ENCODE assay signal across 1 cellular context in the genomic region with DNA sequence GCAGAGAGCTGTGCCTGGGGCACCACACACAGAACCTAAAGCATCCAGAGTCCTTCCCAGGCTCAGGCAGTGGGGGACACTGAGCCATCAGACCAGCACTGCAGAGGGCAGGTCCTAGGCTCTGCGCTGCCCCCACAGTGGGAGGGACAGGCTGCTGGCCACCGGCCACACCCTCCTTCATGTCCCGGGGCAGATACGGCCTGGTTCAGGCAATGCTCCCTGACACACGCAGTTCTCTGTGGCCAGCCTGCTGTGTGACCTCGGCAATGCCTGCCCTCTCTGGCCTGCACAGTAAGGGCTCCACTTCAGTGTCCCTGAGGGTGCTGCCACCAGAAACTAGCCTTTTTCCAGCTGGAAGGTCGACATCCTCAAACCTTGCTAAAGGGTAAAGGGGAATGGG.
TF ChIP-seq lines count a peak whose summit lies in the region.

No MANE protein-coding gene starts in this region.

TF ChIP-seq in K562, 482 proteins besides CTCF, POLR2A, EP300 and RAD21 (continued from another document and continues in another):
- TF ChIP-seq, protein P1, sequence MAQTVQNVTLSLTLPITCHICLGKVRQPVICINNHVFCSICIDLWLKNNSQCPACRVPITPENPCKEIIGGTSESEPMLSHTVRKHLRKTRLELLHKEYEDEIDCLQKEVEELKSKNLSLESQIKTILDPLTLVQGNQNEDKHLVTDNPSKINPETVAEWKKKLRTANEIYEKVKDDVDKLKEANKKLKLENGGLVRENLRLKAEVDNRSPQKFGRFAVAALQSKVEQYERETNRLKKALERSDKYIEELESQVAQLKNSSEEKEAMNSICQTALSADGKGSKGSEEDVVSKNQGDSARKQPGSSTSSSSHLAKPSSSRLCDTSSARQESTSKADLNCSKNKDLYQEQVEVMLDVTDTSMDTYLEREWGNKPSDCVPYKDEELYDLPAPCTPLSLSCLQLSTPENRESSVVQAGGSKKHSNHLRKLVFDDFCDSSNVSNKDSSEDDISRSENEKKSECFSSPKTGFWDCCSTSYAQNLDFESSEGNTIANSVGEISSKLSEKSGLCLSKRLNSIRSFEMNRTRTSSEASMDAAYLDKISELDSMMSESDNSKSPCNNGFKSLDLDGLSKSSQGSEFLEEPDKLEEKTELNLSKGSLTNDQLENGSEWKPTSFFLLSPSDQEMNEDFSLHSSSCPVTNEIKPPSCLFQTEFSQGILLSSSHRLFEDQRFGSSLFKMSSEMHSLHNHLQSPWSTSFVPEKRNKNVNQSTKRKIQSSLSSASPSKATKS (CRISPR knock-in tag; IDR thresholded peaks at IDR 0.05) = no peak
- TF ChIP-seq ERF (CRISPR knock-in tag; IDR thresholded peaks at IDR 0.05) (no peak), POLR2G (IDR thresholded peaks at IDR 0.05; ENCODE audit: low read depth, low read length) (peak; percentile 40; the same call in 1 of the 2 replicates), AFF1 (IDR thresholded peaks at IDR 0.05; ENCODE audit: low read depth in 1 of 2, partially characterized antibody in 2 of 2) (no peak), NFE2 (IDR thresholded peaks at IDR 0.05; ENCODE audit: low read depth) (no peak), ZNF444 (CRISPR knock-in tag; IDR thresholded peaks at IDR 0.05) (no peak), MLLT1 (IDR thresholded peaks at IDR 0.05) (no peak), SPI1 (IDR thresholded peaks at IDR 0.05; ENCODE audit: borderline replicate concordance, low read depth, low read length) (no peak), HNRNPH1 (optimal IDR thresholded peaks at IDR 0.05; ENCODE audit: low read depth, low read length) (no peak), BMI1 (IDR thresholded peaks at IDR 0.05; ENCODE audit: low read length) (no peak), ZFP36 (IDR thresholded peaks at IDR 0.05; ENCODE audit: low read depth, low read length, partially characterized antibody) (peak; percentile 95), KDM2B (CRISPR knock-in tag; IDR thresholded peaks at IDR 0.05) (no peak), POU5F1 (IDR thresholded peaks at IDR 0.05; ENCODE audit: borderline replicate concordance, low read depth, low read length, partially characterized antibody) (no peak), SAP30 (IDR thresholded peaks at IDR 0.05; ENCODE audit: borderline replicate concordance, insufficient read depth, low read depth, low read length, poor library complexity, severe bottlenecking) (no peak), HMBOX1 (IDR thresholded peaks at IDR 0.05) (no peak), FUS (optimal IDR thresholded peaks at IDR 0.05; ENCODE audit: low read depth, low read length) (no peak), KAT2B (IDR thresholded peaks at IDR 0.05; ENCODE audit: low read depth, low read length) (no peak), CCNT2 (IDR thresholded peaks at IDR 0.05; ENCODE audit: borderline replicate concordance, extremely low read depth, insufficient read length, low read depth, low read length) (no peak), ZNF184 (CRISPR knock-in tag; IDR thresholded peaks at IDR 0.05) (no peak), DPF2 (IDR thresholded peaks at IDR 0.05) (0 out of 2 replicates have a peak, but pooled peaks have one; percentile 26), JUNB (CRISPR knock-in tag; conservative IDR thresholded peaks at IDR 0.05) (no peak), KDM1A (IDR thresholded peaks at IDR 0.05) (peak; percentile 60 to 79), HDAC1 (IDR thresholded peaks at IDR 0.05) (peak in 1 of 2 experiments; percentile 59; a peak in 1 of 4 replicates), COPS2 (conservative IDR thresholded peaks at IDR 0.05) (no peak), ZNF140 (CRISPR knock-in tag; IDR thresholded peaks at IDR 0.05) (no peak), CREB1 (IDR thresholded peaks at IDR 0.05) (no peak), CREB1 (CRISPR knock-in tag; IDR thresholded peaks at IDR 0.05) (no peak), TBP (optimal IDR thresholded peaks at IDR 0.05; ENCODE audit: low read depth, low read length) (no peak), BACH1 (tag; IDR thresholded peaks at IDR 0.05) (no peak), BRD4 (IDR thresholded peaks at IDR 0.05) (no peak), POLR2H (tag; IDR thresholded peaks at IDR 0.05; ENCODE audit: low read depth) (no peak), HBP1 (CRISPR knock-in tag; IDR thresholded peaks at IDR 0.05) (no peak)
- TF ChIP-seq, protein P2, sequence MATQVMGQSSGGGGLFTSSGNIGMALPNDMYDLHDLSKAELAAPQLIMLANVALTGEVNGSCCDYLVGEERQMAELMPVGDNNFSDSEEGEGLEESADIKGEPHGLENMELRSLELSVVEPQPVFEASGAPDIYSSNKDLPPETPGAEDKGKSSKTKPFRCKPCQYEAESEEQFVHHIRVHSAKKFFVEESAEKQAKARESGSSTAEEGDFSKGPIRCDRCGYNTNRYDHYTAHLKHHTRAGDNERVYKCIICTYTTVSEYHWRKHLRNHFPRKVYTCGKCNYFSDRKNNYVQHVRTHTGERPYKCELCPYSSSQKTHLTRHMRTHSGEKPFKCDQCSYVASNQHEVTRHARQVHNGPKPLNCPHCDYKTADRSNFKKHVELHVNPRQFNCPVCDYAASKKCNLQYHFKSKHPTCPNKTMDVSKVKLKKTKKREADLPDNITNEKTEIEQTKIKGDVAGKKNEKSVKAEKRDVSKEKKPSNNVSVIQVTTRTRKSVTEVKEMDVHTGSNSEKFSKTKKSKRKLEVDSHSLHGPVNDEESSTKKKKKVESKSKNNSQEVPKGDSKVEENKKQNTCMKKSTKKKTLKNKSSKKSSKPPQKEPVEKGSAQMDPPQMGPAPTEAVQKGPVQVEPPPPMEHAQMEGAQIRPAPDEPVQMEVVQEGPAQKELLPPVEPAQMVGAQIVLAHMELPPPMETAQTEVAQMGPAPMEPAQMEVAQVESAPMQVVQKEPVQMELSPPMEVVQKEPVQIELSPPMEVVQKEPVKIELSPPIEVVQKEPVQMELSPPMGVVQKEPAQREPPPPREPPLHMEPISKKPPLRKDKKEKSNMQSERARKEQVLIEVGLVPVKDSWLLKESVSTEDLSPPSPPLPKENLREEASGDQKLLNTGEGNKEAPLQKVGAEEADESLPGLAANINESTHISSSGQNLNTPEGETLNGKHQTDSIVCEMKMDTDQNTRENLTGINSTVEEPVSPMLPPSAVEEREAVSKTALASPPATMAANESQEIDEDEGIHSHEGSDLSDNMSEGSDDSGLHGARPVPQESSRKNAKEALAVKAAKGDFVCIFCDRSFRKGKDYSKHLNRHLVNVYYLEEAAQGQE (CRISPR knock-in tag; IDR thresholded peaks at IDR 0.05; ENCODE audit: low read depth) = no peak
- TF ChIP-seq, protein P3, sequence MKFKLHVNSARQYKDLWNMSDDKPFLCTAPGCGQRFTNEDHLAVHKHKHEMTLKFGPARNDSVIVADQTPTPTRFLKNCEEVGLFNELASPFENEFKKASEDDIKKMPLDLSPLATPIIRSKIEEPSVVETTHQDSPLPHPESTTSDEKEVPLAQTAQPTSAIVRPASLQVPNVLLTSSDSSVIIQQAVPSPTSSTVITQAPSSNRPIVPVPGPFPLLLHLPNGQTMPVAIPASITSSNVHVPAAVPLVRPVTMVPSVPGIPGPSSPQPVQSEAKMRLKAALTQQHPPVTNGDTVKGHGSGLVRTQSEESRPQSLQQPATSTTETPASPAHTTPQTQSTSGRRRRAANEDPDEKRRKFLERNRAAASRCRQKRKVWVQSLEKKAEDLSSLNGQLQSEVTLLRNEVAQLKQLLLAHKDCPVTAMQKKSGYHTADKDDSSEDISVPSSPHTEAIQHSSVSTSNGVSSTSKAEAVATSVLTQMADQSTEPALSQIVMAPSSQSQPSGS (CRISPR knock-in tag; IDR thresholded peaks at IDR 0.05) = no peak
- TF ChIP-seq, protein P4, sequence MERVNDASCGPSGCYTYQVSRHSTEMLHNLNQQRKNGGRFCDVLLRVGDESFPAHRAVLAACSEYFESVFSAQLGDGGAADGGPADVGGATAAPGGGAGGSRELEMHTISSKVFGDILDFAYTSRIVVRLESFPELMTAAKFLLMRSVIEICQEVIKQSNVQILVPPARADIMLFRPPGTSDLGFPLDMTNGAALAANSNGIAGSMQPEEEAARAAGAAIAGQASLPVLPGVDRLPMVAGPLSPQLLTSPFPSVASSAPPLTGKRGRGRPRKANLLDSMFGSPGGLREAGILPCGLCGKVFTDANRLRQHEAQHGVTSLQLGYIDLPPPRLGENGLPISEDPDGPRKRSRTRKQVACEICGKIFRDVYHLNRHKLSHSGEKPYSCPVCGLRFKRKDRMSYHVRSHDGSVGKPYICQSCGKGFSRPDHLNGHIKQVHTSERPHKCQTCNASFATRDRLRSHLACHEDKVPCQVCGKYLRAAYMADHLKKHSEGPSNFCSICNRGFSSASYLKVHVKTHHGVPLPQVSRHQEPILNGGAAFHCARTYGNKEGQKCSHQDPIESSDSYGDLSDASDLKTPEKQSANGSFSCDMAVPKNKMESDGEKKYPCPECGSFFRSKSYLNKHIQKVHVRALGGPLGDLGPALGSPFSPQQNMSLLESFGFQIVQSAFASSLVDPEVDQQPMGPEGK (CRISPR knock-in tag; IDR thresholded peaks at IDR 0.05; ENCODE audit: borderline replicate concordance) = no peak
- TF ChIP-seq, protein P5, sequence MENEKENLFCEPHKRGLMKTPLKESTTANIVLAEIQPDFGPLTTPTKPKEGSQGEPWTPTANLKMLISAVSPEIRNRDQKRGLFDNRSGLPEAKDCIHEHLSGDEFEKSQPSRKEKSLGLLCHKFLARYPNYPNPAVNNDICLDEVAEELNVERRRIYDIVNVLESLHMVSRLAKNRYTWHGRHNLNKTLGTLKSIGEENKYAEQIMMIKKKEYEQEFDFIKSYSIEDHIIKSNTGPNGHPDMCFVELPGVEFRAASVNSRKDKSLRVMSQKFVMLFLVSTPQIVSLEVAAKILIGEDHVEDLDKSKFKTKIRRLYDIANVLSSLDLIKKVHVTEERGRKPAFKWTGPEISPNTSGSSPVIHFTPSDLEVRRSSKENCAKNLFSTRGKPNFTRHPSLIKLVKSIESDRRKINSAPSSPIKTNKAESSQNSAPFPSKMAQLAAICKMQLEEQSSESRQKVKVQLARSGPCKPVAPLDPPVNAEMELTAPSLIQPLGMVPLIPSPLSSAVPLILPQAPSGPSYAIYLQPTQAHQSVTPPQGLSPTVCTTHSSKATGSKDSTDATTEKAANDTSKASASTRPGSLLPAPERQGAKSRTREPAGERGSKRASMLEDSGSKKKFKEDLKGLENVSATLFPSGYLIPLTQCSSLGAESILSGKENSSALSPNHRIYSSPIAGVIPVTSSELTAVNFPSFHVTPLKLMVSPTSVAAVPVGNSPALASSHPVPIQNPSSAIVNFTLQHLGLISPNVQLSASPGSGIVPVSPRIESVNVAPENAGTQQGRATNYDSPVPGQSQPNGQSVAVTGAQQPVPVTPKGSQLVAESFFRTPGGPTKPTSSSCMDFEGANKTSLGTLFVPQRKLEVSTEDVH (IDR thresholded peaks at IDR 0.05; ENCODE audit: low read depth, partially characterized antibody) = no peak
